Comparison of ENCODE assay signal across 1 cellular context in the genomic region with DNA sequence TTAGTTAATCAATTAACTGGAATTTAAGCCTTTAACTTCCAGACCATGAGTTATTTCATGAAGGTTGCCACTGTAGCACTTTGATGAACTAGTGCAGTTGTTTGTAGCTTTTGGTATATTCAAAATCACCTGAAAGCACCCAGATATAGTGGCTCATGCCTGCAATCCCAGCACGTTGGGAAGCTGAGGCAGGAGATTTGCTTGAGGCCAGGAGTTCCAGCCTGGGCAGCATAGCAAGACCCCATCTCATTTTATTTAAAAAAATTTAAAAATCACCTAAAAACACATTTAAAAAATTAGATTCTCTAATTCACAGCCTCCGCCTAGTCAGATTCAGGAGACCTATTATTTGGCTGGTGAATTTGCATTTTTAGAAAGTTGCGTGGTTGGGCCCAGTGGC.
TF ChIP-seq lines count a peak whose summit lies in the region.

No MANE protein-coding gene starts in this region.

TF ChIP-seq in HepG2, 621 proteins besides CTCF, POLR2A, EP300 and RAD21:
- TF ChIP-seq PHF5A (CRISPR knock-in tag; IDR thresholded peaks at IDR 0.05; ENCODE audit: low read depth, unreplicated experiment) (no peak), SNRNP70 (IDR thresholded peaks at IDR 0.05; ENCODE audit: low read depth, low read length) (no peak), ZNF121 (CRISPR knock-in tag; IDR thresholded peaks at IDR 0.05) (peak; percentile 70), ZSCAN25 (CRISPR knock-in tag; IDR thresholded peaks at IDR 0.05) (no peak), TCF12 (IDR thresholded peaks at IDR 0.05) (no peak), TCF12 (CRISPR knock-in tag; IDR thresholded peaks at IDR 0.05) (no peak)
